In the genomic region with DNA sequence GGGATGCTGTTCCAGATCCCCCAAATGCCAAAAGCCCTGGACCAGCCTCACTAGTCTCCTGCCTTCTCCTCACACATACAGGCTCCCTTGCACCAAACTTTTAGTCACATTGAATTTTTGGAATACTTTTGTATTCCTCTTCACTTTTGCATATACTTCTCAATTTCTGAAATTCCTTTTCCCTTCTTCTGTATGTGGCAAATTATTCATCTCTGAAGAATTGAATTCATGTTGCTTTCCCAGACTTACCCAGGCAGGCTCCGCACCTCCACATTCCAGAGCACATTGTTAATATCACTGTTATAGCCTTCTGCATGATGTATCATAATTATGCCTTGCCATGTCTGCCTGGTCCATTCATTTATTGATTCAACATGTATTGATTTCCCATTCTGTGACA, we compare ENCODE assay signal across 16 cellular contexts.
"Had no signal": no experiment of that assay in that cellular context is flagged by ENCODE, and none has a peak within 500 bp of the region (broad histone marks: within the 10 kb centered on the region; RNA-seq: fewer than 3 reads in every experiment).

No MANE protein-coding gene starts in this region.

- H3K27ac ChIP-seq: coronary artery, foreskin keratinocyte, stomach, testis had no signal

- H3K9me3 Mint-ChIP-seq: activated B cell treated with CpG ODN at 0.5 μM for 24 hours; activated CD4-positive, alpha-beta T cell treated with anti-CD3 and anti-CD28 coated beads, Interleukin-2, amount 10 ng/mL, durations not matched to agents 24 days and 14 days; brain had no signal

- H3K4me1 ChIP-seq: foreskin keratinocyte, stomach, testis had no signal

- ATAC-seq: foreskin keratinocyte; left lobe of liver; naive thymus-derived CD4-positive, alpha-beta T cell had no signal

- H3K4me3 ChIP-seq: coronary artery, stomach, testis had no signal

- H3K36me3 Mint-ChIP-seq: activated naive CD8-positive, alpha-beta T cell; brain; naive thymus-derived CD4-positive, alpha-beta T cell had no signal

- H3K27me3 ChIP-seq: foreskin keratinocyte, stomach, testis had no signal

- H3K9me3 ChIP-seq: stomach, testis had no signal

- H3K4me1 Mint-ChIP-seq: activated B cell treated with CpG ODN at 0.5 μM for 24 hours; activated CD4-positive, alpha-beta T cell treated with anti-CD3 and anti-CD28 coated beads, Interleukin-2, amount 10 ng/mL, durations not matched to agents 24 days and 14 days; naive thymus-derived CD4-positive, alpha-beta T cell had no signal

- DNase-seq: activated B cell treated with CpG ODN at 0.5 μM for 24 hours; activated CD4-positive, alpha-beta T cell treated with anti-CD3 and anti-CD28 coated beads, Interleukin-2, amount 10 ng/mL, durations not matched to agents 24 days and 14 days; activated gamma-delta T cell treated with Interleukin-2 at 50 U/mL for 16 hours; amniotic stem cell; central memory CD4-positive, alpha-beta T cell; effector CD4-positive, alpha-beta T cell; head of caudate nucleus; islet precursor cell; naive thymus-derived CD4-positive, alpha-beta T cell; stomach; testis had no signal

- H3K27ac Mint-ChIP-seq: activated B cell treated with CpG ODN at 0.5 μM for 24 hours; activated CD4-positive, alpha-beta T cell treated with anti-CD3 and anti-CD28 coated beads, Interleukin-2, amount 10 ng/mL, durations not matched to agents 24 days and 14 days; activated naive CD8-positive, alpha-beta T cell; naive thymus-derived CD4-positive, alpha-beta T cell had no signal

- H3K27me3 Mint-ChIP-seq: activated B cell treated with CpG ODN at 0.5 μM for 24 hours; activated CD4-positive, alpha-beta T cell treated with anti-CD3 and anti-CD28 coated beads, Interleukin-2, amount 10 ng/mL, durations not matched to agents 24 days and 14 days; activated naive CD8-positive, alpha-beta T cell; brain had no signal

- H3K4me3 Mint-ChIP-seq: activated B cell treated with CpG ODN at 0.5 μM for 24 hours; activated CD4-positive, alpha-beta T cell treated with anti-CD3 and anti-CD28 coated beads, Interleukin-2, amount 10 ng/mL, durations not matched to agents 24 days and 14 days; activated naive CD8-positive, alpha-beta T cell; brain; naive thymus-derived CD4-positive, alpha-beta T cell had no signal

- H3K36me3 ChIP-seq: stomach had no signal
